Comparison of ENCODE assay signal across 2 cellular contexts in genomic region chr1:35945327-35945726, GRCh38.
TF ChIP-seq lines count a peak whose summit lies in the region.

No MANE protein-coding gene starts in this region.

TF ChIP-seq in HepG2, 621 proteins besides CTCF, POLR2A, EP300 and RAD21:
- TF ChIP-seq ATF7 (IDR thresholded peaks at IDR 0.05) (peak; percentile 67), ATF7 (CRISPR knock-in tag; IDR thresholded peaks at IDR 0.05) (no peak), ZNF10 (CRISPR knock-in tag; IDR thresholded peaks at IDR 0.05; ENCODE audit: borderline replicate concordance, low read depth) (no peak)

TF ChIP-seq in GM12878, 131 proteins besides CTCF, POLR2A, EP300 and RAD21:
- no peak for TF ChIP-seq MEF2A (IDR thresholded peaks at IDR 0.05; ENCODE audit: insufficient read depth, low read depth, low read length)
- TF ChIP-seq CUX1 (IDR thresholded peaks at IDR 0.05; ENCODE audit: insufficient replicate concordance, low read depth, low read length): no peak
- peak; percentile 27; the same call in 1 of the 2 replicates for TF ChIP-seq ATF7 (IDR thresholded peaks at IDR 0.05; ENCODE audit: low read depth)
